8 cellular contexts compared by ENCODE assay signal in the genomic region with DNA sequence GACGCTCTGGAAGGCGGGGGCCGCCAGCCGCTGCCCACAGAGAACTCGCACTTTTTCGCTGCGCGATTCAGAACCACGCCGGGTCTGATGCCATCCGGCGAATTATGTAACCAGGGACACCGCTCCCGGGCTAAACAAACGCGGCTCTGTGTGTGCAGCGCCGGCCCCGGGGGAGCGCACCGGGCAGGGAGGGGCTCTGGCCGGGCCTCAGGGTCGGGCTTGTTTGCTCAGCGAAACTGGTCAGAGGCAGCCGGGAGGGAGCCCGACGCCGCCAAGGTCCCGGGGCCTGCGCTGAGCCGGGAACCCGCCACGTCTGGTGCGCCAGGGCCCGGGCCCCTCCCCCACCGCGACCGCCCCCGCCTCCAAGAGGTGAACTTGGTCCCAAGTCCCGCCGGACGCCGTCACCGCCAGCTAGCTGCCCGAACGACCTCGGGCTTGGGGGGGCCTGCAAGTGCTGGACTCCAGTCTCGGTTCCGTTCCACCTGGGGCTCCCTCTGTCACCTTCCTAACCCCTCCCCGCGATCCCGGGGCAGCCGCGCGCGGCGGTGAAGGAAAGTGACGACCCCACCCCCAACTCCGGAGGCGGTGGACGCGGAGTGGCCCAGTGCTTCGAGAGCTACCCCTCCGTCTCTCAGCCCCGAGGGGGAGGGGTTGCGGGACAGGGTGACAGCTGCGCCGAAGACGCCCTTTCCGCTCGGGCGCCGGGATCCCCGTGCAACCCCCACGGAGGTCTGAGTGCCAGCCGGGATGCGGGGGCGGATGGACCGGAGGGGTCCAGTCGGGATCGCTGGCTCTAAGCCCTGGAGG. TPM values are rescaled to one million over a fixed set of nuclear protein-coding genes. Genes with fewer than 3 reads are reported as not detected.
DNase-seq lines count a peak whose midpoint lies in the region; ATAC-seq, FAIRE-seq and TF ChIP-seq lines count a peak whose summit lies in the region.

No MANE protein-coding gene starts in this region.

- DNase-seq in Calu3 (peak; percentile 75), HuH-7.5 (ENCODE audit: low spot score) (peak; percentile 86), WTC11 (ENCODE audit: low spot score) (peak; percentile 74), bronchial epithelial cell (ENCODE audit: low read depth) (no peak), inferior parietal cortex (ENCODE audit: extremely low spot score) (peak; percentile 76), spleen (peak; percentile 94), NCI-H2107 treated with DMSO at 0.1 percent for 48 hours (lab: John Stamatoyannopoulos, UW; ENCODE audit: unreplicated experiment) (no peak)

- WGBS in spleen, 5 donors: 0 to 4% (median 0%) methylated on average over 5 to 81 of the region's 81 CpGs

- H3K4me1 Mint-ChIP-seq in Calu3 (ENCODE audit: low read depth, unreplicated experiment) (peaks cover 41% of the 10 kb centered on the region), WTC11 (peaks cover 51% of the 10 kb centered on the region)

- peaks cover 43 to 73% (median 51%) of the 10 kb centered on the region in 6 donors for H3K4me1 ChIP-seq in spleen

- H3K27ac ChIP-seq in spleen: peak overlapping the region; percentile 97 to 99 (median 98)

- intact Hi-C loops in Calu3 (cut with micrococcal nuclease; ENCODE audit: unreplicated experiment) (no loop called here), spleen (cut with DNase I; ENCODE audit: low total_unique reads) (no loop called here)

- peak overlapping the region; percentile 81 for H3K4me3 Mint-ChIP-seq in Calu3 (ENCODE audit: low read depth, unreplicated experiment)
- peak overlapping the region; percentile 69 for H3K4me3 Mint-ChIP-seq in WTC11

- H3K27me3 ChIP-seq in bronchial epithelial cell (ENCODE audit: control insufficient read depth, insufficient read depth, low read length) (no peaks in the 10 kb centered on the region), spleen (replicated peaks in 1 of 7) (no peaks in the 10 kb centered on the region)

- ATAC-seq in GM21515 (IDR thresholded peaks at IDR 0.05; ENCODE audit: unreplicated experiment) (peak; percentile 24), WTC11 (peak; percentile 2; the same call in 1 of the 2 replicates)

- CTCF ChIA-PET in Calu3 (lab: Charles Lee): interaction anchor here (0.7 to 1.6 kb wide), 3 partner anchors 50 to 1223 kb away, joined by 3 to 7 read pairs (median 4); no protein-coding TSS in a partner anchor
- CTCF ChIA-PET in WTC11 (lab: Charles Lee): interaction anchor here (0.7 to 4.3 kb wide), 10 partner anchors 6 to 57 kb away, joined by 3 to 27 read pairs (median 6); no protein-coding TSS in a partner anchor

- peak in 1 of 3 donors; percentile 13 for TF ChIP-seq POLR2A in spleen (IDR thresholded peaks at IDR 0.05)

- H3K9me3 Mint-ChIP-seq in Calu3 (ENCODE audit: low read depth, unreplicated experiment): no peaks in the 10 kb centered on the region
- H3K9me3 Mint-ChIP-seq in WTC11: no peaks in the 10 kb centered on the region

- H3K4me3 ChIP-seq in bronchial epithelial cell (ENCODE audit: low read depth, low read length): peak overlapping the region; percentile 96
- peak overlapping the region; percentile 87 to 100 (median 94) for H3K4me3 ChIP-seq in spleen

- H3K36me3 Mint-ChIP-seq in Calu3 (ENCODE audit: insufficient read depth, unreplicated experiment) (peaks cover 41% of the 10 kb centered on the region), WTC11 (no peaks in the 10 kb centered on the region)

- TF ChIP-seq CTCF in Calu3 (IDR thresholded peaks at IDR 0.05; ENCODE audit: unreplicated experiment): no peak
- no peak for TF ChIP-seq CTCF in WTC11 (IDR thresholded peaks at IDR 0.05)
- no peak for TF ChIP-seq CTCF in bronchial epithelial cell (IDR thresholded peaks at IDR 0.05; ENCODE audit: insufficient read depth, low read length, severe bottlenecking)
- TF ChIP-seq CTCF in spleen (IDR thresholded peaks at IDR 0.05 in 8 of 11, conservative IDR thresholded peaks at IDR 0.05 in 3 of 11): no peak

- H3K36me3 ChIP-seq in bronchial epithelial cell (ENCODE audit: control insufficient read depth, insufficient read depth, low read length) (no peaks in the 10 kb centered on the region), spleen (peaks cover 0 to 6% (median 0%) of the 10 kb centered on the region in 6 donors)

- no peak for FAIRE-seq in bronchial epithelial cell (lab: Jason Lieb, UNC)

- POLR2A ChIA-PET in WTC11 (lab: Charles Lee): interaction anchor here (0.6 to 6.9 kb wide), 14 partner anchors 8 to 96 kb away, joined by 3 to 134 read pairs (median 9); a partner anchor contains a TSS

- H3K27me3 Mint-ChIP-seq in Calu3 (ENCODE audit: unreplicated experiment) (peaks cover 3% of the 10 kb centered on the region), WTC11 (ENCODE audit: low read depth) (peaks cover 5% of the 10 kb centered on the region)

- peak overlapping the region; percentile 58 for H3K27ac Mint-ChIP-seq in Calu3 (ENCODE audit: unreplicated experiment)
- H3K27ac Mint-ChIP-seq in WTC11: no peak overlapping the region

- H3K9me3 ChIP-seq in spleen: no peaks in the 10 kb centered on the region

- BruUV-seq in Calu3 (replicated peaks; lab: Mats Ljungman, UMichigan): no TSS peak

TF ChIP-seq in WTC11, 78 proteins besides CTCF, POLR2A, EP300 and RAD21 (continues in another document):
- TF ChIP-seq NR2C2 (CRISPR knock-in tag; IDR thresholded peaks at IDR 0.05) (no peak), MXD4 (CRISPR knock-in tag; IDR thresholded peaks at IDR 0.05; ENCODE audit: borderline replicate concordance) (no peak), GABPB1 (CRISPR knock-in tag; IDR thresholded peaks at IDR 0.05) (peak; percentile 93), ZBTB21 (CRISPR knock-in tag; IDR thresholded peaks at IDR 0.05; ENCODE audit: borderline replicate concordance) (0 out of 2 replicates have a peak, but pooled peaks have one; percentile 42), CREM (CRISPR knock-in tag; IDR thresholded peaks at IDR 0.05) (no peak), SMAD4 (CRISPR knock-in tag; IDR thresholded peaks at IDR 0.05) (no peak)
- TF ChIP-seq, protein P1, sequence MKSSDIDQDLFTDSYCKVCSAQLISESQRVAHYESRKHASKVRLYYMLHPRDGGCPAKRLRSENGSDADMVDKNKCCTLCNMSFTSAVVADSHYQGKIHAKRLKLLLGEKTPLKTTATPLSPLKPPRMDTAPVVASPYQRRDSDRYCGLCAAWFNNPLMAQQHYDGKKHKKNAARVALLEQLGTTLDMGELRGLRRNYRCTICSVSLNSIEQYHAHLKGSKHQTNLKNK (CRISPR knock-in tag; IDR thresholded peaks at IDR 0.05): no peak
- TF ChIP-seq, protein P2, sequence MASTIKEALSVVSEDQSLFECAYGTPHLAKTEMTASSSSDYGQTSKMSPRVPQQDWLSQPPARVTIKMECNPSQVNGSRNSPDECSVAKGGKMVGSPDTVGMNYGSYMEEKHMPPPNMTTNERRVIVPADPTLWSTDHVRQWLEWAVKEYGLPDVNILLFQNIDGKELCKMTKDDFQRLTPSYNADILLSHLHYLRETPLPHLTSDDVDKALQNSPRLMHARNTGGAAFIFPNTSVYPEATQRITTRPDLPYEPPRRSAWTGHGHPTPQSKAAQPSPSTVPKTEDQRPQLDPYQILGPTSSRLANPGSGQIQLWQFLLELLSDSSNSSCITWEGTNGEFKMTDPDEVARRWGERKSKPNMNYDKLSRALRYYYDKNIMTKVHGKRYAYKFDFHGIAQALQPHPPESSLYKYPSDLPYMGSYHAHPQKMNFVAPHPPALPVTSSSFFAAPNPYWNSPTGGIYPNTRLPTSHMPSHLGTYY (CRISPR knock-in tag; IDR thresholded peaks at IDR 0.05): no peak
- TF ChIP-seq, protein P3, sequence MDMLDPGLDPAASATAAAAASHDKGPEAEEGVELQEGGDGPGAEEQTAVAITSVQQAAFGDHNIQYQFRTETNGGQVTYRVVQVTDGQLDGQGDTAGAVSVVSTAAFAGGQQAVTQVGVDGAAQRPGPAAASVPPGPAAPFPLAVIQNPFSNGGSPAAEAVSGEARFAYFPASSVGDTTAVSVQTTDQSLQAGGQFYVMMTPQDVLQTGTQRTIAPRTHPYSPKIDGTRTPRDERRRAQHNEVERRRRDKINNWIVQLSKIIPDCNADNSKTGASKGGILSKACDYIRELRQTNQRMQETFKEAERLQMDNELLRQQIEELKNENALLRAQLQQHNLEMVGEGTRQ (CRISPR knock-in tag; IDR thresholded peaks at IDR 0.05): no peak
- TF ChIP-seq, protein P4, sequence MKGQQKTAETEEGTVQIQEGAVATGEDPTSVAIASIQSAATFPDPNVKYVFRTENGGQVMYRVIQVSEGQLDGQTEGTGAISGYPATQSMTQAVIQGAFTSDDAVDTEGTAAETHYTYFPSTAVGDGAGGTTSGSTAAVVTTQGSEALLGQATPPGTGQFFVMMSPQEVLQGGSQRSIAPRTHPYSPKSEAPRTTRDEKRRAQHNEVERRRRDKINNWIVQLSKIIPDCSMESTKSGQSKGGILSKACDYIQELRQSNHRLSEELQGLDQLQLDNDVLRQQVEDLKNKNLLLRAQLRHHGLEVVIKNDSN (CRISPR knock-in tag; IDR thresholded peaks at IDR 0.05): 0 out of 2 replicates have a peak, but pooled peaks have one; percentile 11
- TF ChIP-seq, protein P5, sequence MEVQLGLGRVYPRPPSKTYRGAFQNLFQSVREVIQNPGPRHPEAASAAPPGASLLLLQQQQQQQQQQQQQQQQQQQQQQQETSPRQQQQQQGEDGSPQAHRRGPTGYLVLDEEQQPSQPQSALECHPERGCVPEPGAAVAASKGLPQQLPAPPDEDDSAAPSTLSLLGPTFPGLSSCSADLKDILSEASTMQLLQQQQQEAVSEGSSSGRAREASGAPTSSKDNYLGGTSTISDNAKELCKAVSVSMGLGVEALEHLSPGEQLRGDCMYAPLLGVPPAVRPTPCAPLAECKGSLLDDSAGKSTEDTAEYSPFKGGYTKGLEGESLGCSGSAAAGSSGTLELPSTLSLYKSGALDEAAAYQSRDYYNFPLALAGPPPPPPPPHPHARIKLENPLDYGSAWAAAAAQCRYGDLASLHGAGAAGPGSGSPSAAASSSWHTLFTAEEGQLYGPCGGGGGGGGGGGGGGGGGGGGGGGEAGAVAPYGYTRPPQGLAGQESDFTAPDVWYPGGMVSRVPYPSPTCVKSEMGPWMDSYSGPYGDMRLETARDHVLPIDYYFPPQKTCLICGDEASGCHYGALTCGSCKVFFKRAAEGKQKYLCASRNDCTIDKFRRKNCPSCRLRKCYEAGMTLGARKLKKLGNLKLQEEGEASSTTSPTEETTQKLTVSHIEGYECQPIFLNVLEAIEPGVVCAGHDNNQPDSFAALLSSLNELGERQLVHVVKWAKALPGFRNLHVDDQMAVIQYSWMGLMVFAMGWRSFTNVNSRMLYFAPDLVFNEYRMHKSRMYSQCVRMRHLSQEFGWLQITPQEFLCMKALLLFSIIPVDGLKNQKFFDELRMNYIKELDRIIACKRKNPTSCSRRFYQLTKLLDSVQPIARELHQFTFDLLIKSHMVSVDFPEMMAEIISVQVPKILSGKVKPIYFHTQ (CRISPR knock-in tag; IDR thresholded peaks at IDR 0.05): no peak

RNA-seq across cellular contexts. Expression of a gene that starts 0.8 kb away (rescaled TPM):
- 117 and 119 TPM in 2 replicates for total RNA-seq in Calu3 (2022)
- 97.0 to 122 TPM (median 101 TPM) in 3 replicates for total RNA-seq in WTC11 (2021)
- 29.3 and 36.3 TPM in 2 replicates for total RNA-seq in bronchial epithelial cell
- 100 to 1,000 TPM; 140 to 203 (median 181) TPM for total RNA-seq in spleen
- polyA plus RNA-seq in spleen: 10 to 100 TPM; 22.2 to 43.5 (median 23.8) TPM

RNA-seq across cellular contexts. Expression of a gene that starts 27.1 kb away (rescaled TPM):
- total RNA-seq in Calu3 (2022) (6.4 and 7.9 TPM in 2 replicates), WTC11 (2021) (0.42 to 0.78 TPM (median 0.57 TPM) in 3 replicates), bronchial epithelial cell (0.79 and 1.9 TPM in 2 replicates), spleen (10 to 100 TPM in 1 of 7 donors, 1 to 10 TPM in 6; 4.8 to 18.6 (median 7.3) TPM)
- 1 to 10 TPM; 2.0 to 3.2 (median 2.8) TPM for polyA plus RNA-seq in spleen

Comparison
In these comparisons a context has a peak if more than half of its experiments do, and no peak if none do; other contexts are left out.
1. DNase-seq: peak in Calu3 (single experiment), HuH-7.5 (single experiment), WTC11 (single experiment), inferior parietal cortex (single experiment) and spleen (single experiment); none in bronchial epithelial cell (single experiment) and NCI-H2107 treated with DMSO at 0.1 percent for 48 hours (single experiment).